In the genomic region with DNA sequence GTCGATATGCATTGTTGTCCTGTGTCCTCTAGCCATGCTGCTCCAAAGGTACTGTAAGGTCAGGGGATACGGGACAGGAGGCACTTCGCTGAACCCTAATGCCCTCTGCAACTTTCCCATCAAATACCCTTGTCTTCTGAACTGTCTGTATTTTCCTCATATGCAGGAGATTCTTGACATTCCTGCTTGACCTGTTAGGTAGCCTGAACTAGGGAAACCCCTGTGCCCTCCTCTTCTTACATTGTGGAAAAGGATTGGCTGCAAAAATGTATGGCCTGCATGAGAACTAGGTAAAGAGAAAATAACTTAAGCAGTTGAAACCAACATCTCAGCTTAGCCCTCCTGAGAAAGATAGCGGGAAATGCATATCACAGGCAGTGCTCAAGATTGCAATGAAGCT, we compare ENCODE assay signal across 27 cellular contexts. TPM values are rescaled to one million over a fixed set of nuclear protein-coding genes. Genes with fewer than 3 reads are reported as not detected.
"Had no signal": no experiment of that assay in that cellular context is flagged by ENCODE, and none has a peak within 500 bp of the region (broad histone marks: within the 10 kb centered on the region; RNA-seq: fewer than 3 reads in every experiment).

No MANE protein-coding gene starts in this region.

- H3K27ac Mint-ChIP-seq: naive thymus-derived CD4-positive, alpha-beta T cell; natural killer cell treated with Interleukin-12 subunit alpha and Interleukin-12 subunit beta and Interleukin-15 and Interleukin-18, amount 100 ng/mL, for 72 hours; stimulated activated naive B cell treated with anti-CD40 and anti-IgM and Interleukin-4, amounts not matched to agents 10 μg/mL and 1 μg/mL and 100 μg/mL, for 72 hours had no signal

- H3K4me3 Mint-ChIP-seq: naive thymus-derived CD4-positive, alpha-beta T cell; natural killer cell treated with Interleukin-12 subunit alpha and Interleukin-12 subunit beta and Interleukin-15 and Interleukin-18, amount 100 ng/mL, for 72 hours; stimulated activated naive B cell treated with anti-CD40 and anti-IgM and Interleukin-4, amounts not matched to agents 10 μg/mL and 1 μg/mL and 100 μg/mL, for 72 hours had no signal

- H3K4me3 ChIP-seq: left ventricle myocardium inferior, lung, mucosa of descending colon, pancreas, prostate gland, skin epidermis, stomach, testis, thyroid gland, transverse colon, upper lobe of right lung had no signal

- ATAC-seq: mucosa of descending colon; naive thymus-derived CD4-positive, alpha-beta T cell; natural killer cell treated with Interleukin-12 subunit alpha and Interleukin-12 subunit beta and Interleukin-15 and Interleukin-18, amount 100 ng/mL, for 72 hours; pancreas; right cardiac atrium; sciatic nerve; stimulated activated naive B cell treated with anti-CD40 and anti-IgM and Interleukin-4, amounts not matched to agents 10 μg/mL and 1 μg/mL and 100 μg/mL, for 72 hours; stimulated activated naive CD8-positive, alpha-beta T cell treated with anti-CD3 and anti-CD28 coated beads, Interleukin-15, Interleukin-2, amounts not matched to agents 100 U/mL and 50 U/mL, for 24 hours; upper lobe of right lung had no signal

- H3K9me3 Mint-ChIP-seq: natural killer cell treated with Interleukin-12 subunit alpha and Interleukin-12 subunit beta and Interleukin-15 and Interleukin-18, amount 100 ng/mL, for 72 hours; stimulated activated naive B cell treated with anti-CD40 and anti-IgM and Interleukin-4, amounts not matched to agents 10 μg/mL and 1 μg/mL and 100 μg/mL, for 72 hours had no signal

- H3K4me1 ChIP-seq: left ventricle myocardium inferior, pancreas, prostate gland, stomach, testis, thyroid gland, transverse colon, upper lobe of right lung had no signal

- H3K36me3 ChIP-seq: left ventricle myocardium inferior, pancreas, prostate gland, stomach, thyroid gland, transverse colon, upper lobe of right lung had no signal

- H3K36me3 Mint-ChIP-seq: naive thymus-derived CD4-positive, alpha-beta T cell; natural killer cell treated with Interleukin-12 subunit alpha and Interleukin-12 subunit beta and Interleukin-15 and Interleukin-18, amount 100 ng/mL, for 72 hours; stimulated activated naive B cell treated with anti-CD40 and anti-IgM and Interleukin-4, amounts not matched to agents 10 μg/mL and 1 μg/mL and 100 μg/mL, for 72 hours had no signal

- H3K27me3 ChIP-seq: stomach, testis, thyroid gland, transverse colon, upper lobe of right lung had no signal

- DNase-seq: hypothalamus; islet precursor cell; left ventricle myocardium inferior; midbrain; mucosa of descending colon; naive thymus-derived CD4-positive, alpha-beta T cell; pancreas; posterior cingulate gyrus; retina; right cardiac atrium; stimulated activated CD4-positive, alpha-beta T cell treated with anti-CD3 and anti-CD28 coated beads, Interleukin-12 subunit alpha, Interleukin-12 subunit beta, amount 100 ng/mL, for 4 hours; stimulated activated CD4-positive, alpha-beta T cell treated with anti-CD3 and anti-CD28 coated beads, Interleukin-15, amount 100 ng/mL, for 24 hours; stimulated activated CD4-positive, alpha-beta T cell treated with anti-CD3 and anti-CD28 coated beads, Interleukin-2, amount 100 ng/mL, for 24 hours; stimulated activated CD4-positive, alpha-beta T cell treated with anti-CD3 and anti-CD28 coated beads, Interleukin-4, amount 100 ng/mL, for 1 hour; stimulated activated naive B cell treated with anti-CD40 and anti-IgM and Interleukin-4, amounts not matched to agents 10 μg/mL and 1 μg/mL and 100 μg/mL, for 72 hours; stimulated activated naive CD8-positive, alpha-beta T cell treated with anti-CD3 and anti-CD28 coated beads, Interleukin-15, Interleukin-2, amounts not matched to agents 100 U/mL and 50 U/mL, for 24 hours; stomach; testis; thyroid gland; transverse colon; upper lobe of right lung had no signal

- H3K4me1 Mint-ChIP-seq: naive thymus-derived CD4-positive, alpha-beta T cell; stimulated activated naive B cell treated with anti-CD40 and anti-IgM and Interleukin-4, amounts not matched to agents 10 μg/mL and 1 μg/mL and 100 μg/mL, for 72 hours had no signal

- H3K27ac ChIP-seq: left ventricle myocardium inferior, pancreas, prostate gland, skin epidermis, stomach, testis, thyroid gland, transverse colon, upper lobe of right lung had no signal

RNA-seq across cellular contexts. Expression of gene SMIM10, which starts 20.1 kb away (rescaled TPM):
- total RNA-seq: naive thymus-derived CD4-positive, alpha-beta T cell had no signal
- polyA plus RNA-seq: naive thymus-derived CD4-positive, alpha-beta T cell; neural cell had no signal
